Comparison of ENCODE assay signal across 8 cellular contexts in the genomic region with DNA sequence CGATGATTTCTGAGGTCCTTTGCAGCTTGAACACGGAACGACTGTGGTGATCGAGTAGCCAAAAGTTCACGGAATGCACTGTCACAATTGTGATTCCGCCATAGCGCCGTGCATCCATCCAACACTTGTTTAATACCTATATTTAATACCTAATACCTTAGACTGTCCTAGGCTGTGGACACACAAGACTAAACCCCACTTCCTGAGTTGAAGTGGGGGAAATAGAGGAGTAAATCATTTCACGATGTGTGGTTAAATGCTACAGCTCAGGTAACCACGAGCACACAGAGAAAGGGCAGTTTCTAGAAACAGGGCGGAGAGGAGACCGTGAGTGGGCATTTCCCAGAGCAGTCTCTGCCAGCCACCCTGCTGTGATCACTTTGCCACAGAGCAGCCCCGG. TPM values are rescaled to one million over a fixed set of nuclear protein-coding genes. Genes with fewer than 3 reads are reported as not detected.
A peak's percentile ranks its signal among the peaks of the same experiment; 100 is the strongest.
DNase-seq lines count a peak whose midpoint lies in the region; ATAC-seq, FAIRE-seq and TF ChIP-seq lines count a peak whose summit lies in the region.
"Not testable (repeated sequence)": the region's sequence is repeated elsewhere in the genome, so short reads cannot be mapped to it uniquely, and the experiment has no call there.

No MANE protein-coding gene starts in this region.

- TF ChIP-seq EP300 in suprapubic skin (IDR thresholded peaks at IDR 0.05), result not testable (repeated sequence)

- not testable (repeated sequence) for H3K36me3 Mint-ChIP-seq in MCF 10A (ENCODE audit: insufficient read depth, unreplicated experiment)

- peak overlapping the region; percentile 47; the same call in 1 of the 2 replicates for H3K4me2 ChIP-seq in HCT116 (ENCODE audit: low read length)
- peak overlapping the region; percentile 83 for H3K4me2 ChIP-seq in PC-9
- H3K4me2 ChIP-seq in keratinocyte (ENCODE audit: control insufficient read depth, extremely low read depth, insufficient read depth, low read depth, low read length), result peak overlapping the region; percentile 62
- H3K4me2 ChIP-seq in osteoblast (ENCODE audit: insufficient read depth, low read length), result peak overlapping the region; percentile 83

- POLR2A ChIA-PET in HCT116 (lab: Charles Lee); PC-9 (lab: Charles Lee; ENCODE audit: unreplicated experiment); MCF 10A (lab: Yijun Ruan, JAX): not testable (repeated sequence)

- H3K4me1 Mint-ChIP-seq in MCF 10A (ENCODE audit: insufficient read depth, unreplicated experiment), result not testable (repeated sequence)

- H3K4me3 Mint-ChIP-seq in MCF 10A (ENCODE audit: unreplicated experiment), result peak overlapping the region; percentile 43

- H3K9me2 ChIP-seq in HCT116 (ENCODE audit: insufficient read depth); PC-9 (ENCODE audit: insufficient read depth): not testable (repeated sequence)

- not testable (repeated sequence) for H2AFZ ChIP-seq in HCT116 (ENCODE audit: low read depth, low read length, poor library complexity, severe bottlenecking); PC-9
- H2AFZ ChIP-seq in keratinocyte (ENCODE audit: control insufficient read depth, low read length) (peak overlapping the region; percentile 90), osteoblast (ENCODE audit: low read length) (peak overlapping the region; percentile 87)

- not testable (repeated sequence) for TF ChIP-seq CTCF in AG10803 (conservative IDR thresholded peaks at IDR 0.05; ENCODE audit: low read length); HCT116 (IDR thresholded peaks at IDR 0.05 in 2 of 3, conservative IDR thresholded peaks at IDR 0.05 in 1 of 3; ENCODE audit: borderline replicate concordance in 1 of 3, insufficient read depth in 1 of 3, low read depth in 2 of 3, low read length in 2 of 3); PC-9 (conservative IDR thresholded peaks at IDR 0.05); MCF 10A (IDR thresholded peaks at IDR 0.05; ENCODE audit: unreplicated experiment); fibroblast of mammary gland (conservative IDR thresholded peaks at IDR 0.05; ENCODE audit: control insufficient read depth, insufficient read depth, low read depth, low read length); keratinocyte (optimal IDR thresholded peaks at IDR 0.05 in 1 of 3, IDR thresholded peaks at IDR 0.05 in 1 of 3, conservative IDR thresholded peaks at IDR 0.05 in 1 of 3; ENCODE audit: extremely low read depth in 1 of 3, insufficient read depth in 2 of 3, low read length in 3 of 3); osteoblast (IDR thresholded peaks at IDR 0.05; ENCODE audit: extremely low read depth, low read depth, low read length); suprapubic skin (IDR thresholded peaks at IDR 0.05)

- H3K79me2 ChIP-seq in HCT116 (ENCODE audit: insufficient read depth, low read length); PC-9 (ENCODE audit: low read depth); keratinocyte (ENCODE audit: control insufficient read depth, insufficient read depth, low read length); osteoblast (ENCODE audit: insufficient read depth, low read length): not testable (repeated sequence)

- H3K9me3 Mint-ChIP-seq in MCF 10A (ENCODE audit: unreplicated experiment), result not testable (repeated sequence)

- H3K27ac ChIP-seq in HCT116 (ENCODE audit: low read depth, low read length); keratinocyte (ENCODE audit: control insufficient read depth, insufficient read depth, low read length); osteoblast (ENCODE audit: low read depth, low read length); suprapubic skin: not testable (repeated sequence)
- H3K27ac ChIP-seq in PC-9, result peak overlapping the region; percentile 71

- CTCF ChIA-PET in HCT116 (lab: Charles Lee); PC-9 (lab: Charles Lee); MCF 10A (lab: Yijun Ruan, JAX): not testable (repeated sequence)

- intact Hi-C loops in HCT116 (cut with micrococcal nuclease); PC-9 (cut with micrococcal nuclease; ENCODE audit: unreplicated experiment); MCF 10A (cut with micrococcal nuclease): not testable (repeated sequence)

- TF ChIP-seq POLR2A in HCT116 (IDR thresholded peaks at IDR 0.05; ENCODE audit: borderline replicate concordance, extremely low read depth, insufficient read depth, insufficient read length); suprapubic skin (IDR thresholded peaks at IDR 0.05): not testable (repeated sequence)

- not testable (repeated sequence) for H3K9ac ChIP-seq in HCT116 (ENCODE audit: low read length)
- H3K9ac ChIP-seq in keratinocyte (ENCODE audit: control insufficient read depth, extremely low read depth, insufficient read depth, low read length), result peak overlapping the region; percentile 47

- FAIRE-seq in keratinocyte (lab: Jason Lieb, UNC), result not testable (repeated sequence)

- not testable (repeated sequence) for H3F3A ChIP-seq in PC-9 (ENCODE audit: insufficient read depth, low read depth)

- 2% methylated on average over 5 of the region's 13 CpGs for WGBS in suprapubic skin

- not testable (repeated sequence) for H4K20me1 ChIP-seq in HCT116 (ENCODE audit: insufficient read depth); PC-9 (ENCODE audit: insufficient read depth); keratinocyte (ENCODE audit: control insufficient read depth, extremely low read depth, insufficient read depth, low read length); osteoblast (ENCODE audit: insufficient read depth, low read length)

- DNase-seq in AG10803 (ENCODE audit: low read depth); HCT116 (ENCODE audit: low read depth, low spot score); MCF 10A (ENCODE audit: unreplicated experiment); fibroblast of mammary gland (ENCODE audit: low read depth); keratinocyte (ENCODE audit: low read depth, low spot score); osteoblast (ENCODE audit: insufficient read length, low spot score, missing footprints); suprapubic skin (ENCODE audit: low spot score in 2 of 2): not testable (repeated sequence)
- DNase-seq in PC-9, result peak in 1 of 2 experiments; percentile 6

- H3K4me1 ChIP-seq in HCT116 (ENCODE audit: control insufficient read depth in 1 of 2, insufficient read depth in 2 of 2, low read length in 2 of 2); PC-9 (replicated peaks; ENCODE audit: insufficient read depth); keratinocyte (ENCODE audit: control insufficient read depth, extremely low read depth, insufficient read depth, low read length); osteoblast (ENCODE audit: insufficient read depth, low read length); suprapubic skin: not testable (repeated sequence)

- not testable (repeated sequence) for ATAC-seq in HCT116

- H3K27ac Mint-ChIP-seq in MCF 10A (ENCODE audit: low read depth, unreplicated experiment), result not testable (repeated sequence)

- H3K4me3 ChIP-seq in AG10803 (ENCODE audit: low read length), result peak overlapping the region; percentile 50
- H3K4me3 ChIP-seq in HCT116 (replicated peaks in 1 of 2; ENCODE audit: low read depth in 1 of 2, low read length in 2 of 2); keratinocyte (ENCODE audit: control insufficient read depth in 2 of 3, extremely low read depth in 1 of 3, insufficient read depth in 2 of 3, low read depth in 1 of 3, low read length in 3 of 3): not testable (repeated sequence)
- H3K4me3 ChIP-seq in PC-9, result peak overlapping the region; percentile 57
- peak overlapping the region; percentile 28 for H3K4me3 ChIP-seq in fibroblast of mammary gland (ENCODE audit: control insufficient read depth, low read depth, low read length)
- peak overlapping the region; percentile 62 for H3K4me3 ChIP-seq in osteoblast (ENCODE audit: insufficient read depth, low read length)
- H3K4me3 ChIP-seq in suprapubic skin, result peak overlapping the region; percentile 38

- dilution Hi-C loops in keratinocyte (cut with MboI; ENCODE audit: extremely low pct_ligation_motif_present, low sequenced_read_pairs), result not testable (repeated sequence)

- H3K27me3 ChIP-seq in HCT116 (ENCODE audit: insufficient read depth, low read length); PC-9 (ENCODE audit: insufficient read depth, low read depth); keratinocyte (ENCODE audit: control insufficient read depth, extremely low read depth, insufficient read depth, low read length); osteoblast (ENCODE audit: insufficient read depth, low read length); suprapubic skin: not testable (repeated sequence)

- TF ChIP-seq RAD21 in HCT116 (IDR thresholded peaks at IDR 0.05; ENCODE audit: low read depth), result not testable (repeated sequence)

- H3K9me1 ChIP-seq in keratinocyte (ENCODE audit: control insufficient read depth, extremely low read depth, insufficient read depth, low read length), result not testable (repeated sequence)

- H3K9me3 ChIP-seq in HCT116 (ENCODE audit: control insufficient read depth in 1 of 2, insufficient read depth in 1 of 2, low read depth in 1 of 2, low read length in 2 of 2); PC-9 (ENCODE audit: insufficient read depth, low read depth); keratinocyte (ENCODE audit: control insufficient read depth, low read depth, low read length); osteoblast (ENCODE audit: low read depth, low read length); suprapubic skin: not testable (repeated sequence)

- RAD21 ChIA-PET in HCT116 (lab: Charles Lee; ENCODE audit: low non-redundant PET in 1 of 2, low total read pairs in 2 of 2, uncharacterized antibody in 2 of 2, unreplicated experiment in 2 of 2), result not testable (repeated sequence)

- not testable (repeated sequence) for H3K27me3 Mint-ChIP-seq in MCF 10A (ENCODE audit: insufficient read depth, unreplicated experiment)

- not testable (repeated sequence) for H3K36me3 ChIP-seq in HCT116 (ENCODE audit: control insufficient read depth in 1 of 2, insufficient read depth in 2 of 2, low read length in 2 of 2); PC-9 (ENCODE audit: low read depth); keratinocyte (ENCODE audit: control insufficient read depth in 2 of 2, extremely low read depth in 1 of 2, insufficient read depth in 2 of 2, low read length in 2 of 2); osteoblast (ENCODE audit: insufficient read depth, low read length); suprapubic skin

- BruUV-seq in HCT116 (replicated peaks; lab: Mats Ljungman, UMichigan); PC-9 (replicated peaks; lab: Mats Ljungman, UMichigan); MCF 10A (replicated peaks; lab: Mats Ljungman, UMichigan): not testable (repeated sequence)

RNA-seq across cellular contexts. Expression of gene GOLGA6L10, which starts 5.3 kb away (rescaled TPM):
- total RNA-seq in HCT116 (2021; ENCODE audit: unreplicated experiment) (1.2 TPM), PC-9 (2021) (2.2 and 2.3 TPM in 2 replicates), MCF 10A (2022) (1.9 and 2.6 TPM in 2 replicates), osteoblast (1.4 and 1.5 TPM in 2 replicates), suprapubic skin (1 to 10 TPM in 3 of 4 donors, under 1 TPM in 1; 0.60 to 4.5 (median 2.0) TPM)
- polyA plus RNA-seq in HCT116 (2012), result 1.2 and 1.9 TPM in 2 replicates
- 0.36 to 1.6 TPM (median 1.3 TPM) in 3 replicates for polyA plus RNA-seq in keratinocyte
- polyA plus RNA-seq in keratinocyte (2011; ENCODE audit: low read depth), result 2.6 TPM
- polyA plus RNA-seq in keratinocyte (2011; cell fraction: cytosol; rRNA removed), result 0.21 and 0.22 TPM in 2 replicates
- polyA plus RNA-seq in keratinocyte (2011; cell fraction: nucleus; rRNA removed), result 2.5 and 3.0 TPM in 2 replicates
- polyA plus RNA-seq in keratinocyte (2012; ENCODE audit: low replicate concordance), result 0.54 and 1.1 TPM in 2 replicates
- 0.10 to 0.67 TPM (median 0.23 TPM) in 3 replicates for polyA minus RNA-seq in keratinocyte
- not detected for polyA minus RNA-seq in keratinocyte (2011; cell fraction: cytosol; rRNA and poly(A)+ RNA removed)
- 1.1 and 1.3 TPM in 2 replicates for polyA minus RNA-seq in keratinocyte (2011; cell fraction: nucleus; rRNA and poly(A)+ RNA removed)
